In the genomic region with DNA sequence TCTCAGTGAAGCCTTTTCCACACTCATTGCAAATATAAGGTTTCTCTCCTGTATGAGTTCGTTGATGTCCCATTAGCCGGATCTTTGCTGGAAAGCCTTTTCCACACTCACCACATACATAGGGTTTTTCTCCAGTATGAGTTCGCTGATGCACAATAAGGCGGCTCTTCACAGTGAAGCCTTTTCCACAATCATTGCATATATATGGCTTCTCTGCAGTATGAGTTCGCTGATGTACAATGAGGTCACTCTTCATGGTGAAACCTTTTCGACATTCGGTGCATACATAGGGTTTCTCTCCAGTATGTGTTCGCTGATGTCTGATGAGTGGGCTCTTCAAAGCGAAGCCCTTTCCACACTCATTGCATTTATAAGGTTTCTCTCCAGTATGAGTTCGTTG, we compare ENCODE assay signal across 19 cellular contexts. TPM values are rescaled to one million over a fixed set of nuclear protein-coding genes. Genes with fewer than 3 reads are reported as not detected.
DNase-seq lines count a peak whose midpoint lies in the region; ATAC-seq and TF ChIP-seq lines count a peak whose summit lies in the region.
"Had no signal": no experiment of that assay in that cellular context is flagged by ENCODE, and none has a peak within 500 bp of the region (broad histone marks: within the 10 kb centered on the region; RNA-seq: fewer than 3 reads in every experiment).

No MANE protein-coding gene starts in this region.

- no peaks in the 10 kb centered on the region for H3K4me1 ChIP-seq in BLaER1 treated with 17β-estradiol and CSF1 and Interleukin-3, amounts not matched to agents 10 nM and 100 nM
- H3K4me1 ChIP-seq in PC-9 (replicated peaks; ENCODE audit: insufficient read depth) (no peaks in the 10 kb centered on the region), iPS-20b (ENCODE audit: insufficient read depth, low read length) (no peaks in the 10 kb centered on the region), skeletal muscle tissue (ENCODE audit: control insufficient read depth in 3 of 3, insufficient read depth in 3 of 3, low read length in 3 of 3) (no peaks in the 10 kb centered on the region)
- H3K4me1 ChIP-seq: HAP-1 had no signal

- peaks cover 96 to 100% (median 98%) of the 10 kb centered on the region in 11 experiments for H3K9me3 ChIP-seq in BLaER1 treated with 17β-estradiol and CSF1 and Interleukin-3, amounts not matched to agents 10 nM and 100 nM (replicated peaks in 1 of 11)
- H3K9me3 ChIP-seq in PC-9 (ENCODE audit: insufficient read depth, low read depth) = peaks cover 94% of the 10 kb centered on the region
- H3K9me3 ChIP-seq in iPS-20b (ENCODE audit: insufficient read depth, low read depth, low read length) = peaks cover 85% of the 10 kb centered on the region
- peaks cover 36 to 64% (median 54%) of the 10 kb centered on the region in 3 donors for H3K9me3 ChIP-seq in skeletal muscle tissue (ENCODE audit: control insufficient read depth in 3 of 3, low read length in 3 of 3)

- no peaks in the 10 kb centered on the region for H3K9me2 ChIP-seq in PC-9 (ENCODE audit: insufficient read depth)

- H3K9ac ChIP-seq in BLaER1 treated with 17β-estradiol and CSF1 and Interleukin-3, amounts not matched to agents 10 nM and 100 nM = no peak overlapping the region
- H3K9ac ChIP-seq in iPS-20b (ENCODE audit: low read depth, low read length) = no peak overlapping the region
- no peak overlapping the region for H3K9ac ChIP-seq in skeletal muscle tissue (ENCODE audit: low read depth in 1 of 3, low read length in 3 of 3)

- H3K27ac ChIP-seq in BLaER1 treated with 17β-estradiol and CSF1 and Interleukin-3, amounts not matched to agents 10 nM and 100 nM = no peak overlapping the region
- H3K27ac ChIP-seq in PC-9 = no peak overlapping the region
- H3K27ac ChIP-seq in iPS-20b (ENCODE audit: low read length) = no peak overlapping the region
- no peak overlapping the region for H3K27ac ChIP-seq in skeletal muscle tissue (ENCODE audit: low read depth, low read length)

- no peaks in the 10 kb centered on the region for H4K20me1 ChIP-seq in BLaER1 treated with 17β-estradiol and CSF1 and Interleukin-3, amounts not matched to agents 10 nM and 100 nM
- no peaks in the 10 kb centered on the region for H4K20me1 ChIP-seq in PC-9 (ENCODE audit: insufficient read depth)

- peaks cover 68 to 88% (median 78%) of the 10 kb centered on the region in 11 experiments for H3K36me3 ChIP-seq in BLaER1 treated with 17β-estradiol and CSF1 and Interleukin-3, amounts not matched to agents 10 nM and 100 nM
- H3K36me3 ChIP-seq in PC-9 (ENCODE audit: low read depth) = peaks cover 34% of the 10 kb centered on the region; the same call in 1 of the 2 replicates
- peaks cover 62% of the 10 kb centered on the region for H3K36me3 ChIP-seq in iPS-20b (ENCODE audit: insufficient read depth, low read depth, low read length)
- peaks cover 53 to 71% (median 54%) of the 10 kb centered on the region in 3 donors for H3K36me3 ChIP-seq in skeletal muscle tissue (ENCODE audit: control insufficient read depth in 3 of 3, insufficient read depth in 3 of 3, low read length in 3 of 3)

- H3K4me3 ChIP-seq in BLaER1 treated with 17β-estradiol and CSF1 and Interleukin-3, amounts not matched to agents 10 nM and 100 nM = peak overlapping the region in 9 of 10 experiments; percentile 0 to 52 (median 32); a peak in 14 of 20 replicates
- H3K4me3 ChIP-seq in PC-9 = peak overlapping the region; percentile 9; the same call in 1 of the 2 replicates
- H3K4me3 ChIP-seq in iPS-20b (ENCODE audit: low read length) = peak overlapping the region; percentile 41; the same call in 1 of the 2 replicates
- peak overlapping the region in 2 of 3 donors; percentile 8 to 33 for H3K4me3 ChIP-seq in skeletal muscle tissue (ENCODE audit: low read length in 3 of 3)
- H3K4me3 ChIP-seq: GM23338, HAP-1 had no signal

- CTCF ChIA-PET in PC-9 (lab: Charles Lee) = no interaction called here

- intact Hi-C loops in PC-9 (cut with micrococcal nuclease; ENCODE audit: unreplicated experiment) = no loop called here

- no peaks in the 10 kb centered on the region for H3K79me2 ChIP-seq in PC-9 (ENCODE audit: low read depth)

- no TSS peak for BruUV-seq in PC-9 (replicated peaks; lab: Mats Ljungman, UMichigan)

- no peak for DNase-seq in PC-9
- DNase-seq: COR-L47, DMS79 treated with DMSO at 0.1 percent for 48 hours, Karpas-422, MV-4-11, NCI-H1105 treated with DMSO at 0.1 percent for 48 hours, NCI-H2081 treated with DMSO at 0.1 percent for 48 hours, NCI-H2171 treated with DMSO at 0.1 percent for 48 hours, NCI-H526, RPMI8226, SHP77 had no signal

- no peak for TF ChIP-seq CTCF in PC-9 (conservative IDR thresholded peaks at IDR 0.05)

- no peak for ATAC-seq in GM19351 (IDR thresholded peaks at IDR 0.05; ENCODE audit: unreplicated experiment)
- no peak for ATAC-seq in HG02973 (IDR thresholded peaks at IDR 0.05; ENCODE audit: unreplicated experiment)
- no peak for ATAC-seq in GM21737 (IDR thresholded peaks at IDR 0.05; ENCODE audit: unreplicated experiment)
- ATAC-seq: GM23338 had no signal

- H2AFZ ChIP-seq in PC-9 = no peak overlapping the region
- H2AFZ ChIP-seq: GM23338 had no signal

- no peak overlapping the region for H3K4me2 ChIP-seq in BLaER1 treated with 17β-estradiol and CSF1 and Interleukin-3, amounts not matched to agents 10 nM and 100 nM
- no peak overlapping the region for H3K4me2 ChIP-seq in PC-9
- H3K4me2 ChIP-seq: GM23338 had no signal

- H3F3A ChIP-seq in PC-9 (ENCODE audit: insufficient read depth, low read depth) = peaks cover 11% of the 10 kb centered on the region

- POLR2A ChIA-PET in PC-9 (lab: Charles Lee; ENCODE audit: unreplicated experiment) = no interaction called here

- H3K27me3 ChIP-seq in BLaER1 treated with 17β-estradiol and CSF1 and Interleukin-3, amounts not matched to agents 10 nM and 100 nM = no peaks in the 10 kb centered on the region
- no peaks in the 10 kb centered on the region for H3K27me3 ChIP-seq in PC-9 (ENCODE audit: insufficient read depth, low read depth)
- H3K27me3 ChIP-seq in iPS-20b (ENCODE audit: insufficient read depth, low read length) = no peaks in the 10 kb centered on the region
- H3K27me3 ChIP-seq in skeletal muscle tissue (ENCODE audit: control insufficient read depth in 3 of 3, insufficient read depth in 3 of 3, low read length in 3 of 3) = no peaks in the 10 kb centered on the region

RNA-seq across cellular contexts. Expression of a gene that starts 6.8 kb away (rescaled TPM):
- total RNA-seq in PC-9 (2021) = 12.0 and 12.4 TPM in 2 replicates
- total RNA-seq in skeletal muscle tissue = 10.4 TPM

RNA-seq across cellular contexts. Expression of a gene that starts 14.6 kb away (rescaled TPM):
- total RNA-seq in PC-9 (2021) (5.3 and 8.5 TPM in 2 replicates), skeletal muscle tissue (8.4 TPM)

RNA-seq across cellular contexts. Expression of a gene that starts 34.8 kb away (rescaled TPM):
- total RNA-seq in PC-9 (2021) (8.6 and 9.9 TPM in 2 replicates), skeletal muscle tissue (7.8 TPM)

RNA-seq across cellular contexts. Expression of a gene that starts 55.2 kb away (rescaled TPM):
- 8.1 and 9.9 TPM in 2 replicates for total RNA-seq in PC-9 (2021)
- total RNA-seq in skeletal muscle tissue = 11.5 TPM
